ENCODE assay signal across 8 cellular contexts in genomic region chr3:44712455-44713075, GRCh38. TPM values are rescaled to one million over a fixed set of nuclear protein-coding genes. Genes with fewer than 3 reads are reported as not detected.
DNase-seq lines count a peak whose midpoint lies in the region; ATAC-seq and TF ChIP-seq lines count a peak whose summit lies in the region.

TSS of gene ZNF502 (plus strand) at chr3:44712660. CDS start at chr3:44720262, 7,602 bp downstream.

- peaks cover 18% of the 10 kb centered on the region for H3K4me1 Mint-ChIP-seq in CD4-positive, alpha-beta T cell (ENCODE audit: low read depth)

- CTCF ChIA-PET in CD4-positive, alpha-beta T cell (lab: Charles Lee): no interaction called here

- peak within 1 kb of the TSS; percentile 92 for H3K4me3 Mint-ChIP-seq in CD4-positive, alpha-beta T cell

- intact Hi-C loops in CD4-positive, alpha-beta T cell (cut with DNase I, micrococcal nuclease): loop anchor here in 1 of 2 experiments (5.0 to 10.0 kb wide), 2 partner anchors 50 to 158 kb away; partner anchors contain the start of genes KIAA1143, KIF15 and ZKSCAN7

- H3K27me3 ChIP-seq in CD4-positive, alpha-beta T cell (ENCODE audit: control insufficient read depth, insufficient read depth, low read length): no peaks in the 10 kb centered on the region
- no peaks in the 10 kb centered on the region for H3K27me3 ChIP-seq in iPS-18a (ENCODE audit: control insufficient read depth, insufficient read depth, low read length)
- peaks cover 0 to 5% (median 3%) of the 10 kb centered on the region in 3 donors for H3K27me3 ChIP-seq in skeletal muscle tissue (ENCODE audit: control insufficient read depth in 3 of 3, insufficient read depth in 3 of 3, low read length in 3 of 3)

- H3K36me3 ChIP-seq in iPS-18a (ENCODE audit: control insufficient read depth, low read depth, low read length) (no peaks in the 10 kb centered on the region), skeletal muscle tissue (ENCODE audit: control insufficient read depth in 3 of 3, insufficient read depth in 3 of 3, low read length in 3 of 3) (peaks cover 4 to 9% (median 8%) of the 10 kb centered on the region in 3 donors)

- peak; percentile 3 to 64 (median 34) for DNase-seq in CD4-positive, alpha-beta T cell
- DNase-seq in LoVo (ENCODE audit: low spot score) (peak; percentile 76), cardiac fibroblast (ENCODE audit: low read depth in 2 of 2) (peak; percentile 93), SIG-M5 (lab: John Stamatoyannopoulos, UW) (no peak)
- peak; percentile 5 to 43 (median 27) for DNase-seq in activated CD4-positive, CD25-positive, alpha-beta regulatory T cell (lab: John Stamatoyannopoulos, UW)

- no peak within 1 kb of the TSS for H3K9ac ChIP-seq in iPS-18a (ENCODE audit: low read length)
- peak within 1 kb of the TSS; percentile 73 to 82 (median 80) for H3K9ac ChIP-seq in skeletal muscle tissue (ENCODE audit: low read depth in 1 of 3, low read length in 3 of 3)

- ATAC-seq in CD4-positive, alpha-beta T cell (ENCODE audit: poor library complexity): peak; percentile 79
- ATAC-seq in GM18907 (IDR thresholded peaks at IDR 0.05; ENCODE audit: unreplicated experiment): no peak

- H3K4me3 ChIP-seq in cardiac fibroblast (replicated peaks in 1 of 2; ENCODE audit: low read depth in 2 of 2, low read length in 2 of 2) (peak within 1 kb of the TSS; percentile 95 to 97), iPS-18a (ENCODE audit: low read length) (peak within 1 kb of the TSS; percentile 71), skeletal muscle tissue (ENCODE audit: low read length in 3 of 3) (peak within 1 kb of the TSS; percentile 86 to 94 (median 93))

- no peak within 1 kb of the TSS for H3K27ac ChIP-seq in CD4-positive, alpha-beta T cell (ENCODE audit: low read depth, low read length)
- H3K27ac ChIP-seq in iPS-18a (ENCODE audit: low read length): no peak within 1 kb of the TSS
- peak within 1 kb of the TSS; percentile 56 for H3K27ac ChIP-seq in skeletal muscle tissue (ENCODE audit: low read depth, low read length)

- H3K4me1 ChIP-seq in iPS-18a (ENCODE audit: control insufficient read depth, low read depth, low read length): no peaks in the 10 kb centered on the region
- H3K4me1 ChIP-seq in skeletal muscle tissue (ENCODE audit: control insufficient read depth in 3 of 3, insufficient read depth in 3 of 3, low read length in 3 of 3): no peaks in the 10 kb centered on the region

- POLR2A ChIA-PET in CD4-positive, alpha-beta T cell (lab: Charles Lee): interaction anchor here (0.6 to 2.4 kb wide), 4 partner anchors 17 to 374 kb away, joined by 3 to 15 read pairs (median 6); partner anchors contain the start of genes KIAA1143, KIF15, TCAIM and ZNF501

- H3K9me3 Mint-ChIP-seq in CD4-positive, alpha-beta T cell: peaks cover 32% of the 10 kb centered on the region

- TF ChIP-seq CTCF in CD4-positive, alpha-beta T cell (IDR thresholded peaks at IDR 0.05): no peak
- TF ChIP-seq CTCF in cardiac fibroblast (IDR thresholded peaks at IDR 0.05; ENCODE audit: low read depth, low read length): peak; percentile 41

- H3K27me3 Mint-ChIP-seq in CD4-positive, alpha-beta T cell: peaks cover 38% of the 10 kb centered on the region

- H3K36me3 Mint-ChIP-seq in CD4-positive, alpha-beta T cell (ENCODE audit: low read depth): peaks cover 70% of the 10 kb centered on the region

- H3K9me3 ChIP-seq in CD4-positive, alpha-beta T cell (ENCODE audit: control insufficient read depth, low read length): peaks cover 35% of the 10 kb centered on the region
- H3K9me3 ChIP-seq in iPS-18a (ENCODE audit: control insufficient read depth, low read depth, low read length) (peaks cover 31% of the 10 kb centered on the region), skeletal muscle tissue (ENCODE audit: control insufficient read depth in 3 of 3, low read length in 3 of 3) (peaks cover 9 to 18% (median 12%) of the 10 kb centered on the region in 3 donors)

- peak within 1 kb of the TSS; percentile 16 for H3K27ac Mint-ChIP-seq in CD4-positive, alpha-beta T cell

RNA-seq across cellular contexts. Expression of gene ZNF502, which starts in this region (rescaled TPM):
- 1 to 10 TPM; 1.9 to 2.7 TPM for total RNA-seq in CD4-positive, alpha-beta T cell
- total RNA-seq in skeletal muscle tissue: 5.2 TPM
